Comparison of ENCODE assay signal across 14 cellular contexts in genomic region chr3:107981471-107982111, GRCh38.
DNase-seq lines count a peak whose midpoint lies in the region; ATAC-seq and TF ChIP-seq lines count a peak whose summit lies in the region.
"Had no signal": no experiment of that assay in that cellular context is flagged by ENCODE, and none has a peak within 500 bp of the region (broad histone marks: within the 10 kb centered on the region; RNA-seq: fewer than 3 reads in every experiment).

No MANE protein-coding gene starts in this region.

- no peak for TF ChIP-seq POLR2A in thyroid gland (IDR thresholded peaks at IDR 0.05)

- ATAC-seq in left colon (peak; percentile 63), GM18498 (IDR thresholded peaks at IDR 0.05; ENCODE audit: unreplicated experiment) (no peak)
- ATAC-seq: activated CD8-positive, alpha-beta memory T cell treated with anti-CD3 and anti-CD28 coated beads, Interleukin-2, amount 10 ng/mL, durations not matched to agents 7 days and 5 days; T-cell had no signal

- WGBS in thyroid gland, 2 donors, result 36% methylated on average over 7 of the region's 7 CpGs

- TF ChIP-seq CTCF in thyroid gland (IDR thresholded peaks at IDR 0.05), result no peak

- peaks cover 11 to 14% of the 10 kb centered on the region in 2 donors for H3K4me1 ChIP-seq in thyroid gland

- H3K27me3 ChIP-seq in thyroid gland, result no peaks in the 10 kb centered on the region
- H3K27me3 ChIP-seq: ascending aorta, tibial nerve had no signal

- intact Hi-C loops in left colon (cut with DNase I, micrococcal nuclease) (no loop called here), thyroid gland (cut with DNase I) (no loop called here)

- H3K27ac ChIP-seq in thyroid gland, result no peak overlapping the region
- H3K27ac ChIP-seq: ascending aorta, tibial nerve had no signal

- peak; percentile 58 for DNase-seq in NCI-H446 treated with DMSO at 0.1 percent for 48 hours (lab: John Stamatoyannopoulos, UW)
- DNase-seq in cerebellar nuclear complex (lab: John Stamatoyannopoulos, UW), result peak; percentile 89 to 98
- DNase-seq in left colon, result no peak
- DNase-seq in thyroid gland, result peak; percentile 37 to 63
- no peak for DNase-seq in activated T-cell treated with anti-CD3 and anti-CD28 coated beads for 4 hours
- no peak for DNase-seq in activated CD8-positive, alpha-beta memory T cell treated with anti-CD3 and anti-CD28 coated beads for 24 hours
- DNase-seq: activated CD8-positive, alpha-beta memory T cell treated with anti-CD3 and anti-CD28 coated beads, Interleukin-2, amount 10 ng/mL, durations not matched to agents 7 days and 5 days; kidney glomerular epithelial cell; NCI-H1436; NCI-H82; T-cell had no signal

- no peak overlapping the region for H3K4me3 ChIP-seq in thyroid gland (replicated peaks in 1 of 3)
- H3K4me3 ChIP-seq: ascending aorta, tibial nerve had no signal

- H3K9me3 ChIP-seq in thyroid gland, result no peaks in the 10 kb centered on the region
- H3K9me3 ChIP-seq: ascending aorta, tibial nerve had no signal

- no peaks in the 10 kb centered on the region for H3K36me3 ChIP-seq in thyroid gland
- H3K36me3 ChIP-seq: ascending aorta, tibial nerve had no signal

Comparison
In these comparisons a context has a peak if more than half of its experiments do, and no peak if none do; other contexts are left out.
1. DNase-seq: peak in NCI-H446 treated with DMSO at 0.1 percent for 48 hours (single experiment), cerebellar nuclear complex (2 of 2) and thyroid gland (2 of 2); none in left colon (0 of 2), activated T-cell treated with anti-CD3 and anti-CD28 coated beads for 4 hours (single experiment) and activated CD8-positive, alpha-beta memory T cell treated with anti-CD3 and anti-CD28 coated beads for 24 hours (single experiment).